In genomic region chr9:115229496-115229895, GRCh38 we compare ENCODE assay signal across 2 cellular contexts.
A peak's percentile ranks its signal among the peaks of the same experiment; 100 is the strongest.
TF ChIP-seq lines count a peak whose summit lies in the region.

No MANE protein-coding gene starts in this region.

TF ChIP-seq in A549, 52 proteins besides CTCF, POLR2A, EP300 and RAD21 (continued from another document):
- no peak for TF ChIP-seq CBX2 (IDR thresholded peaks at IDR 0.05; ENCODE audit: borderline replicate concordance, low read depth)

TF ChIP-seq in HCT116, 20 proteins besides CTCF, POLR2A, EP300 and RAD21 (continued from another document):
- no peak for TF ChIP-seq YY1 (IDR thresholded peaks at IDR 0.05; ENCODE audit: extremely low read depth, insufficient replicate concordance, low read depth, low read length)
- 0 out of 2 replicates have a peak, but pooled peaks have one; percentile 14 for TF ChIP-seq FOSL1 (IDR thresholded peaks at IDR 0.05; ENCODE audit: low read depth)
- TF ChIP-seq CEBPB (IDR thresholded peaks at IDR 0.05; ENCODE audit: low read depth): no peak
- no peak for TF ChIP-seq POLR2AphosphoS5 (IDR thresholded peaks at IDR 0.05; ENCODE audit: low read depth, low read length)
- no peak for TF ChIP-seq MAX (IDR thresholded peaks at IDR 0.05)
- peak; percentile 30; the same call in 1 of the 2 replicates for TF ChIP-seq JUND (IDR thresholded peaks at IDR 0.05)
- TF ChIP-seq EZH2phosphoT487 (IDR thresholded peaks at IDR 0.05; ENCODE audit: borderline replicate concordance): no peak
